Comparison of ENCODE assay signal across 17 cellular contexts in the genomic region with DNA sequence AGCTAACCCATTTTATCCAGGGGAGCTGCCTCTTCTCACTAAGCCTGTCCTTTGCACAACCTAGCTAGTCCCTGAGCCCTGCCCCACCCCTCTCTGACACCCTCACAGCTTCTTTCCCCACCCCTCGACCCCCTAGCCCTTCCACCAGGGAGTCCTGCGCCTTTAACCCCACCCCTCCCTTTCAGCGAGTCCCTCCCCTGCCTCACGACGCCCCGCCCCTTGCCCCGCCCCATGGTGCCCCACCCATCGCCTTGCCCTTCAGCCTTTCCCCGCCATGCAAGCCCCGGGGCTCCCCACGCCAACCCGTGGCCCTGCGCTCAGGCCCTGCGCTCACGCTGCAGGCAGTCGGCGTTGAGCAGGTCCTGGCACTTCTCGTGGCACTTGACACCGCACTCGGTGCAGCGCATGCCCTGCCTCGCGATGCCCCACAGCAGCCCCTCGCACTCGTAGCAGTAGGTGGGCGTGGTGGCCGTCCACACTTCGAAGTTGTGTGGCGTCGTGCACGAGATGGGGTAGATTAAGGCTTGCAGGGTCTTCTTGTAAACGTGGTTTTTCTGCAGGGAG. TPM values are rescaled to one million over a fixed set of nuclear protein-coding genes. Genes with fewer than 3 reads are reported as not detected.
"Had no signal": no experiment of that assay in that cellular context is flagged by ENCODE, and none has a peak within 500 bp of the region (broad histone marks: within the 10 kb centered on the region; RNA-seq: fewer than 3 reads in every experiment).

No MANE protein-coding gene starts in this region.

- DNase-seq: activated CD8-positive, alpha-beta memory T cell treated with anti-CD3 and anti-CD28 coated beads, Interleukin-2, amount 50 U/mL, for 4 hours; activated CD8-positive, alpha-beta T cell treated with anti-CD3 and anti-CD28 coated beads for 36 hours; activated naive CD4-positive, alpha-beta T cell treated with anti-CD3 and anti-CD28 coated beads, Interleukin-2, amount 10 ng/mL, durations not matched to agents 7 days and 5 days; caudate nucleus; effector CD8-positive, alpha-beta T cell; heart left ventricle; left ventricle myocardium superior; mesendoderm; ovary; stimulated activated CD4-positive, alpha-beta T cell treated with anti-CD3 and anti-CD28 coated beads, Interleukin-4, amount 100 ng/mL, for 4 hours; tibial artery had no signal

- H3K9me3 ChIP-seq: heart left ventricle, ovary, tibial artery, vagina had no signal

- H3K4me3 ChIP-seq: coronary artery, heart left ventricle, ovary, tibial artery, vagina had no signal

- H3K36me3 ChIP-seq: heart left ventricle, ovary, tibial artery, vagina had no signal

- H3K27ac ChIP-seq: coronary artery, heart left ventricle, ovary, tibial artery, vagina had no signal

- H3K4me1 ChIP-seq: heart left ventricle, tibial artery, vagina had no signal

- FAIRE-seq: frontal cortex, keratinocyte had no signal

- ATAC-seq: activated CD4-positive, CD25-positive, alpha-beta regulatory T cell treated with anti-CD3 and anti-CD28 coated beads, Interleukin-2, amount 50 U/mL, for 24 hours; activated CD8-positive, alpha-beta T cell treated with anti-CD3 and anti-CD28 coated beads for 36 hours; activated T-helper 17 cell treated with anti-CD3 and anti-CD28 coated beads, Interleukin-2, amount 50 U/mL, for 72 hours; heart left ventricle; left ventricle myocardium superior had no signal

RNA-seq across cellular contexts. Expression of a gene that starts 40.0 kb away (rescaled TPM):
- total RNA-seq: activated CD8-positive, alpha-beta T cell treated with anti-CD3 and anti-CD28 coated beads for 36 hours; left ventricle myocardium superior had no signal
